8 cellular contexts compared by ENCODE assay signal in genomic region chr16:674968-675883, GRCh38. TPM values are rescaled to one million over a fixed set of nuclear protein-coding genes. Genes with fewer than 3 reads are reported as not detected.
DNase-seq lines count a peak whose midpoint lies in the region; ATAC-seq and TF ChIP-seq lines count a peak whose summit lies in the region.

Gene RHBDL1, plus strand, starts transcription at chr16:675671. Its CDS starts 120 bp downstream, at chr16:675791.

- H3K4me1 ChIP-seq in Panc1 (ENCODE audit: control insufficient read depth, insufficient read depth, low read length) = peaks cover 22% of the 10 kb centered on the region
- H3K4me1 ChIP-seq in fibroblast of lung (ENCODE audit: control insufficient read depth, extremely low read depth, insufficient read depth, low read length) = peaks cover 5% of the 10 kb centered on the region

- H3K27me3 ChIP-seq in Panc1 (ENCODE audit: control insufficient read depth, insufficient read depth, low read length) (no peaks in the 10 kb centered on the region), fibroblast of lung (ENCODE audit: control insufficient read depth, insufficient read depth, low read length) (no peaks in the 10 kb centered on the region)

- peaks cover 2% of the 10 kb centered on the region for H3K79me2 ChIP-seq in fibroblast of lung (ENCODE audit: control insufficient read depth, insufficient read depth, low read length)

- intact Hi-C loops in Panc1 (cut with micrococcal nuclease; ENCODE audit: unreplicated experiment) (no loop called here), posterior cingulate gyrus (cut with DNase I) (no loop called here)

- H3K4me2 ChIP-seq in fibroblast of lung (ENCODE audit: extremely low read depth, insufficient read depth, low read length) = peak within 1 kb of the TSS; percentile 71

- no peak; the same call in 1 of the 2 replicates for TF ChIP-seq CTCF in Panc1 (IDR thresholded peaks at IDR 0.05)
- TF ChIP-seq CTCF in fibroblast of lung (conservative IDR thresholded peaks at IDR 0.05 in 1 of 2, IDR thresholded peaks at IDR 0.05 in 1 of 2; ENCODE audit: low read depth in 1 of 2, low read length in 2 of 2) = no peak

- in situ Hi-C loops in Panc1 (cut with HindIII; ENCODE audit: low pct_unique_long_range_greater_than_20kb, low sequenced_read_pairs) = no loop called here

- H2AFZ ChIP-seq in fibroblast of lung (ENCODE audit: low read length) = no peak within 1 kb of the TSS

- peak within 1 kb of the TSS; percentile 39 to 51 for H3K4me3 ChIP-seq in Panc1 (ENCODE audit: low read depth in 2 of 2, low read length in 2 of 2)
- H3K4me3 ChIP-seq in fibroblast of lung (replicated peaks in 1 of 4; ENCODE audit: control extremely low read depth in 1 of 4, insufficient read depth in 1 of 4, low read depth in 3 of 4, low read length in 4 of 4) = peak within 1 kb of the TSS; percentile 20 to 57 (median 23)

- DNase-seq in ELF-1 (ENCODE audit: low read depth, low spot score) = peak; percentile 66
- DNase-seq in Panc1 (ENCODE audit: low read depth, low spot score) = no peak
- peak; percentile 51 to 52 for DNase-seq in fibroblast of lung (ENCODE audit: low read depth in 2 of 2)
- DNase-seq in posterior cingulate gyrus = peak in 9 of 10 donors; percentile 45 to 94 (median 60)
- DNase-seq in activated CD4-positive, CD25-positive, alpha-beta regulatory T cell treated with anti-CD3 and anti-CD28 coated beads, Interleukin-2, amount 50 U/mL, for 72 hours = no peak

- no TSS peak for BruUV-seq in Panc1 (replicated peaks; lab: Mats Ljungman, UMichigan)

- H3K9ac ChIP-seq in fibroblast of lung (ENCODE audit: insufficient read depth, low read length) = no peak within 1 kb of the TSS

- POLR2A ChIA-PET in Panc1 (lab: Charles Lee) = no interaction called here

- H3K9me3 ChIP-seq in Panc1 (ENCODE audit: control insufficient read depth, insufficient read depth, low read depth, low read length) (no peaks in the 10 kb centered on the region), fibroblast of lung (ENCODE audit: control insufficient read depth, insufficient read depth, low read depth, low read length) (no peaks in the 10 kb centered on the region)

- H4K20me1 ChIP-seq in fibroblast of lung (ENCODE audit: control insufficient read depth, extremely low read depth, insufficient read depth, low read length) = no peaks in the 10 kb centered on the region

- H3K27ac ChIP-seq in Panc1 (ENCODE audit: low read length) = peak within 1 kb of the TSS; percentile 62
- H3K27ac ChIP-seq in fibroblast of lung (ENCODE audit: insufficient read depth, low read length) = no peak within 1 kb of the TSS

- H3K36me3 ChIP-seq in Panc1 (ENCODE audit: control insufficient read depth, insufficient read depth, low read length) (peaks cover 3% of the 10 kb centered on the region; the same call in 1 of the 2 replicates), fibroblast of lung (ENCODE audit: control insufficient read depth, insufficient read depth, low read length) (peaks cover 27% of the 10 kb centered on the region)

- CTCF ChIA-PET in Panc1 (lab: Charles Lee) = no interaction called here

- peak; percentile 44 for ATAC-seq in Panc1
- no peak for ATAC-seq in GM21619 (IDR thresholded peaks at IDR 0.05; ENCODE audit: unreplicated experiment)
- no peak for ATAC-seq in GM19455 (IDR thresholded peaks at IDR 0.05; ENCODE audit: unreplicated experiment)
- ATAC-seq in HG02642 (IDR thresholded peaks at IDR 0.05; ENCODE audit: poor library complexity, unreplicated experiment) = no peak

RNA-seq across cellular contexts. Expression of gene RHBDL1, which starts in this region (rescaled TPM):
- total RNA-seq in Panc1 (2021; ENCODE audit: unreplicated experiment) (6.6 TPM), fibroblast of lung (2.6 and 7.1 TPM in 2 replicates)
- 14.1 TPM for polyA plus RNA-seq in Panc1 (2012; ENCODE audit: insufficient read length)
- 0.76 and 1.4 TPM in 2 replicates for polyA plus RNA-seq in fibroblast of lung
- 1.4 and 2.8 TPM in 2 replicates for polyA plus RNA-seq in fibroblast of lung (2012)
- 1.6 and 2.6 TPM in 2 replicates for polyA minus RNA-seq in fibroblast of lung (ENCODE audit: low replicate concordance)

Comparison
In these comparisons a context has a peak if more than half of its experiments do, and no peak if none do; other contexts are left out.
1. DNase-seq: peak in ELF-1 (single experiment), fibroblast of lung (2 of 2) and posterior cingulate gyrus (9 of 10); none in Panc1 (single experiment) and activated CD4-positive, CD25-positive, alpha-beta regulatory T cell treated with anti-CD3 and anti-CD28 coated beads, Interleukin-2, amount 50 U/mL, for 72 hours (single experiment).